12 cellular contexts compared by ENCODE assay signal in genomic region chr16:88619859-88620655, GRCh38. TPM values are rescaled to one million over a fixed set of nuclear protein-coding genes. Genes with fewer than 3 reads are reported as not detected.
DNase-seq lines count a peak whose midpoint lies in the region; ATAC-seq and TF ChIP-seq lines count a peak whose summit lies in the region.
"Had no signal": no experiment of that assay in that cellular context is flagged by ENCODE, and none has a peak within 500 bp of the region (broad histone marks: within the 10 kb centered on the region; RNA-seq: fewer than 3 reads in every experiment).

No MANE protein-coding gene starts in this region.

- H3K4me1 ChIP-seq in mucosa of rectum (ENCODE audit: control insufficient read depth in 2 of 2, insufficient read depth in 2 of 2, low read length in 2 of 2), result peaks cover 30 to 35% of the 10 kb centered on the region in 2 donors

- DNase-seq in AG04450 (ENCODE audit: low read depth, low spot score) (peak; percentile 89), T-helper 17 cell (peak; percentile 41 to 70 (median 56)), NCI-H128 (lab: John Stamatoyannopoulos, UW; ENCODE audit: unreplicated experiment) (no peak), iPS-NIHi7 (ENCODE audit: extremely low spot score) (no peak)
- peak; percentile 85 for DNase-seq in activated effector memory CD4-positive, alpha-beta T cell treated with anti-CD3 and anti-CD28 coated beads, Interleukin-2, amount 50 U/mL, for 16 hours
- DNase-seq: NCI-H526 treated with DMSO at 0.1 percent for 48 hours had no signal

- TF ChIP-seq CTCF in AG04450 (IDR thresholded peaks at IDR 0.05; ENCODE audit: low read depth, low read length), result no peak

- peaks cover 29 to 40% of the 10 kb centered on the region in 2 donors for H3K36me3 ChIP-seq in mucosa of rectum (ENCODE audit: control insufficient read depth in 2 of 2, insufficient read depth in 2 of 2, low read length in 2 of 2)

- H3K9ac ChIP-seq in mucosa of rectum (ENCODE audit: low read depth in 1 of 2, low read length in 2 of 2), result no peak overlapping the region

- CTCF ChIA-PET in AG04450 (lab: Charles Lee), result interaction anchor here (0.9 kb wide), 1 partner anchor 13 kb away, joined by 4 read pairs; no protein-coding TSS in a partner anchor

- peaks cover 28% of the 10 kb centered on the region for H3K4me1 Mint-ChIP-seq in T-helper 17 cell

- H3K9me3 ChIP-seq in AG04450 (ENCODE audit: control insufficient read depth, insufficient read depth, low read length) (no peaks in the 10 kb centered on the region; the same call in 1 of the 2 replicates), T-helper 17 cell (ENCODE audit: control insufficient read depth, low read length, poor library complexity, severe bottlenecking) (no peaks in the 10 kb centered on the region), mucosa of rectum (ENCODE audit: control insufficient read depth in 2 of 2, low read length in 2 of 2) (no peaks in the 10 kb centered on the region)

- peak overlapping the region; percentile 82 for H3K4me3 Mint-ChIP-seq in T-helper 17 cell

- no peaks in the 10 kb centered on the region for H3K27me3 ChIP-seq in AG04450 (ENCODE audit: control insufficient read depth, insufficient read depth, low read length)
- no peaks in the 10 kb centered on the region for H3K27me3 ChIP-seq in mucosa of rectum (ENCODE audit: control insufficient read depth in 2 of 2, insufficient read depth in 2 of 2, low read length in 2 of 2)

- peaks cover 2% of the 10 kb centered on the region for H3K36me3 Mint-ChIP-seq in T-helper 17 cell (ENCODE audit: low read depth)

- no peaks in the 10 kb centered on the region for H3K27me3 Mint-ChIP-seq in T-helper 17 cell

- ATAC-seq in T-helper 17 cell (peak; percentile 89), GM19467 (IDR thresholded peaks at IDR 0.05; ENCODE audit: unreplicated experiment) (no peak), HG02763 (IDR thresholded peaks at IDR 0.05; ENCODE audit: unreplicated experiment) (no peak)

- H3K27ac Mint-ChIP-seq in T-helper 17 cell, result peak overlapping the region; percentile 97

- POLR2A ChIA-PET in AG04450 (lab: Yijun Ruan, JAX), result interaction anchor here (1.0 kb wide), 1 partner anchor 10 kb away, joined by 3 read pairs; no protein-coding TSS in a partner anchor

- H3K27ac ChIP-seq in AG04450 (ENCODE audit: low read depth, low read length) (peak overlapping the region; percentile 65), mucosa of rectum (ENCODE audit: low read depth in 2 of 2, low read length in 2 of 2) (peak overlapping the region; percentile 47 to 48)

- H3K4me3 ChIP-seq in AG04450 (ENCODE audit: low read depth, low read length), result no peak overlapping the region
- no peak overlapping the region for H3K4me3 ChIP-seq in mucosa of rectum (ENCODE audit: low read length in 2 of 2)

RNA-seq across cellular contexts. Expression of gene IL17C, which starts 18.3 kb away (rescaled TPM):
- not detected in 2 replicates for polyA plus RNA-seq in AG04450 (2011; rRNA removed)
- not detected in 2 replicates for polyA minus RNA-seq in AG04450 (2011; rRNA and poly(A)+ RNA removed)
- under 1 TPM; 0.65 to 0.86 TPM for total RNA-seq in T-helper 17 cell
- total RNA-seq: ureter had no signal
- polyA plus RNA-seq: BJ, keratinocyte had no signal

RNA-seq across cellular contexts. Expression of gene CYBA, which starts 30.8 kb away (rescaled TPM):
- polyA plus RNA-seq in AG04450 (2011; rRNA removed), result 53.6 and 99.8 TPM in 2 replicates
- polyA minus RNA-seq in AG04450 (2011; rRNA and poly(A)+ RNA removed), result 43.6 and 50.6 TPM in 2 replicates
- 100 to 1,000 TPM; 346 to 383 TPM for total RNA-seq in T-helper 17 cell

RNA-seq across cellular contexts. Expression of gene MVD, which starts 42.8 kb away (rescaled TPM):
- 9.1 and 13.5 TPM in 2 replicates for polyA plus RNA-seq in AG04450 (2011; rRNA removed)
- polyA minus RNA-seq in AG04450 (2011; rRNA and poly(A)+ RNA removed), result 8.1 and 8.6 TPM in 2 replicates
- 10 to 100 TPM; 40.4 to 72.8 TPM for total RNA-seq in T-helper 17 cell

RNA-seq across cellular contexts. Expression of gene ZC3H18, which starts 49.9 kb away (rescaled TPM):
- 8.5 and 10.1 TPM in 2 replicates for polyA plus RNA-seq in AG04450 (2011; rRNA removed)
- polyA minus RNA-seq in AG04450 (2011; rRNA and poly(A)+ RNA removed), result 7.5 and 9.2 TPM in 2 replicates
- total RNA-seq in T-helper 17 cell, result 100 to 1,000 TPM; 100 to 141 TPM

Comparison
In these comparisons a context has a peak if more than half of its experiments do, and no peak if none do; other contexts are left out.
1. DNase-seq: peak in AG04450 (single experiment), T-helper 17 cell (3 of 3) and activated effector memory CD4-positive, alpha-beta T cell treated with anti-CD3 and anti-CD28 coated beads, Interleukin-2, amount 50 U/mL, for 16 hours (single experiment); none in NCI-H128 (single experiment) and iPS-NIHi7 (single experiment).